Comparison of ENCODE assay signal across 9 cellular contexts in the genomic region with DNA sequence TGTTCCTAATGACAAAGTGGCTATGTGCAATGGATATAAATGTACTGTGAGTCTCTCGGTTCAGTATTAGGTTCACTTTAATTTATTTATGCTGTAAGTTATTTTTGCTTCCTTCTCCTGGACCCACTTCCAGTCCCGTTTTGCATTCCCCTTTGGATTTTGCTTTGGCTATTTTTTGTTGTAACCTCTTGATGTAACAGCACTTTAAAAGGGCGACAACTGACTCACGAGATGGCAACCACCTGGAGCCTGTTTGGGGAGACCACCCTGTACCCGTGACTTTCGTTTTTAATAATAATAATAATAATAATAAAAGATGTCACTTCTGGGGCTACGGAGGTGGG. TPM values are rescaled to one million over a fixed set of nuclear protein-coding genes. Genes with fewer than 3 reads are reported as not detected.
DNase-seq lines count a peak whose midpoint lies in the region; ATAC-seq and TF ChIP-seq lines count a peak whose summit lies in the region.
"Had no signal": no experiment of that assay in that cellular context is flagged by ENCODE, and none has a peak within 500 bp of the region (broad histone marks: within the 10 kb centered on the region; RNA-seq: fewer than 3 reads in every experiment).

No MANE protein-coding gene starts in this region.

- peaks cover 7% of the 10 kb centered on the region for H3K36me3 Mint-ChIP-seq in central memory CD8-positive, alpha-beta T cell (ENCODE audit: insufficient read depth)
- H3K36me3 Mint-ChIP-seq in natural killer cell, result no peaks in the 10 kb centered on the region

- H3K27me3 Mint-ChIP-seq in central memory CD8-positive, alpha-beta T cell, result peaks cover 70% of the 10 kb centered on the region
- H3K27me3 Mint-ChIP-seq in natural killer cell (ENCODE audit: low read depth in 2 of 2), result peaks cover 50 to 65% of the 10 kb centered on the region in 2 donors

- intact Hi-C loops in natural killer cell (cut with micrococcal nuclease), result no loop called here

- peaks cover 39% of the 10 kb centered on the region for H3K4me1 Mint-ChIP-seq in central memory CD8-positive, alpha-beta T cell
- H3K4me1 Mint-ChIP-seq in natural killer cell, result peaks cover 36 to 49% of the 10 kb centered on the region in 2 donors

- peak overlapping the region; percentile 29 for H3K4me3 ChIP-seq in AG09309 (ENCODE audit: control insufficient read depth, low read depth, low read length)

- peak overlapping the region; percentile 81 for H3K4me3 Mint-ChIP-seq in central memory CD8-positive, alpha-beta T cell
- peak overlapping the region; percentile 88 for H3K4me3 Mint-ChIP-seq in natural killer cell

- TF ChIP-seq CTCF in AG09309 (IDR thresholded peaks at IDR 0.05; ENCODE audit: control insufficient read depth, insufficient read depth, low read depth, low read length, missing control alignments), result no peak
- TF ChIP-seq CTCF in natural killer cell (IDR thresholded peaks at IDR 0.05), result no peak

- H3K9me3 Mint-ChIP-seq in central memory CD8-positive, alpha-beta T cell, result no peaks in the 10 kb centered on the region
- H3K9me3 Mint-ChIP-seq in natural killer cell, result no peaks in the 10 kb centered on the region

- ATAC-seq in central memory CD8-positive, alpha-beta T cell (replicated peaks; ENCODE audit: extremely low read depth, poor library complexity, severe bottlenecking), result no peak
- ATAC-seq in natural killer cell, result no peak

- DNase-seq in AG09309 (ENCODE audit: low read depth) (no peak), HT-29 (ENCODE audit: low spot score) (peak; percentile 43), natural killer cell (no peak), pons (ENCODE audit: low spot score) (no peak), iPS-NIHi11 (ENCODE audit: low spot score) (no peak), glomerular visceral epithelial cell (ENCODE audit: extremely low spot score) (no peak)
- no peak for DNase-seq in central memory CD8-positive, alpha-beta T cell (ENCODE audit: low spot score in 2 of 2)
- no peak for DNase-seq in stimulated activated CD4-positive, alpha-beta T cell treated with anti-CD3 and anti-CD28 coated beads, Interleukin-1b, Interleukin-23, amount 100 ng/mL, for 48 hours
- DNase-seq: NCI-H2107 had no signal

- no peak overlapping the region for H3K27ac Mint-ChIP-seq in central memory CD8-positive, alpha-beta T cell (ENCODE audit: low read depth)
- H3K27ac Mint-ChIP-seq in natural killer cell, result no peak overlapping the region

RNA-seq across cellular contexts. Expression of a gene that starts 5.6 kb away (rescaled TPM):
- total RNA-seq in HT-29 (2014; rRNA removed; shearing (Covaris generic)), result not detected in 2 replicates
- not detected for total RNA-seq in natural killer cell

RNA-seq across cellular contexts. Expression of a gene that starts 8.9 kb away (rescaled TPM):
- 0.15 and 0.18 TPM in 2 replicates for total RNA-seq in HT-29 (2014; rRNA removed; shearing (Covaris generic))
- total RNA-seq in natural killer cell, result 1 to 10 TPM; 2.0 to 2.9 (median 2.1) TPM
